1 cellular context compared by ENCODE assay signal in the genomic region with DNA sequence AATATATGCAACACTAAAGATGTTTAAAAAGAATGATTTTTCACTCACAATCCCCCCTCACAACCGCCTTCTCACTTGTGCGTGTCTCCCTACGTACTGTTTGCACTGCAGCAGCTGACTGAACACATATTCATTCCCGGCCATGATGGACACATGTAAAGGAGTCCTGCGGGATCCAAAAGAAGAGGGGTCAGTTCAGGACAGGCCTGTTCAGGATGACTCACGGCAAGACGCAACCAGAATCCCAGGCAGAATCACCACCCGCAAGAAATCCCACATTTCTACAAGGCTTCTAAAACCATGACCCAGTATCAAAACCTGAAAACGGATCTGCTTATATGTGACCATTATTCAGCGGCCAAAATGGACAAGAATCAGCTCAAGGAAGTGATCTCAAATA.
TF ChIP-seq lines count a peak whose summit lies in the region.

No MANE protein-coding gene starts in this region.

TF ChIP-seq in GM23338, 12 proteins besides CTCF, POLR2A, EP300 and RAD21 (continued from another document):
- TF ChIP-seq, protein P1, sequence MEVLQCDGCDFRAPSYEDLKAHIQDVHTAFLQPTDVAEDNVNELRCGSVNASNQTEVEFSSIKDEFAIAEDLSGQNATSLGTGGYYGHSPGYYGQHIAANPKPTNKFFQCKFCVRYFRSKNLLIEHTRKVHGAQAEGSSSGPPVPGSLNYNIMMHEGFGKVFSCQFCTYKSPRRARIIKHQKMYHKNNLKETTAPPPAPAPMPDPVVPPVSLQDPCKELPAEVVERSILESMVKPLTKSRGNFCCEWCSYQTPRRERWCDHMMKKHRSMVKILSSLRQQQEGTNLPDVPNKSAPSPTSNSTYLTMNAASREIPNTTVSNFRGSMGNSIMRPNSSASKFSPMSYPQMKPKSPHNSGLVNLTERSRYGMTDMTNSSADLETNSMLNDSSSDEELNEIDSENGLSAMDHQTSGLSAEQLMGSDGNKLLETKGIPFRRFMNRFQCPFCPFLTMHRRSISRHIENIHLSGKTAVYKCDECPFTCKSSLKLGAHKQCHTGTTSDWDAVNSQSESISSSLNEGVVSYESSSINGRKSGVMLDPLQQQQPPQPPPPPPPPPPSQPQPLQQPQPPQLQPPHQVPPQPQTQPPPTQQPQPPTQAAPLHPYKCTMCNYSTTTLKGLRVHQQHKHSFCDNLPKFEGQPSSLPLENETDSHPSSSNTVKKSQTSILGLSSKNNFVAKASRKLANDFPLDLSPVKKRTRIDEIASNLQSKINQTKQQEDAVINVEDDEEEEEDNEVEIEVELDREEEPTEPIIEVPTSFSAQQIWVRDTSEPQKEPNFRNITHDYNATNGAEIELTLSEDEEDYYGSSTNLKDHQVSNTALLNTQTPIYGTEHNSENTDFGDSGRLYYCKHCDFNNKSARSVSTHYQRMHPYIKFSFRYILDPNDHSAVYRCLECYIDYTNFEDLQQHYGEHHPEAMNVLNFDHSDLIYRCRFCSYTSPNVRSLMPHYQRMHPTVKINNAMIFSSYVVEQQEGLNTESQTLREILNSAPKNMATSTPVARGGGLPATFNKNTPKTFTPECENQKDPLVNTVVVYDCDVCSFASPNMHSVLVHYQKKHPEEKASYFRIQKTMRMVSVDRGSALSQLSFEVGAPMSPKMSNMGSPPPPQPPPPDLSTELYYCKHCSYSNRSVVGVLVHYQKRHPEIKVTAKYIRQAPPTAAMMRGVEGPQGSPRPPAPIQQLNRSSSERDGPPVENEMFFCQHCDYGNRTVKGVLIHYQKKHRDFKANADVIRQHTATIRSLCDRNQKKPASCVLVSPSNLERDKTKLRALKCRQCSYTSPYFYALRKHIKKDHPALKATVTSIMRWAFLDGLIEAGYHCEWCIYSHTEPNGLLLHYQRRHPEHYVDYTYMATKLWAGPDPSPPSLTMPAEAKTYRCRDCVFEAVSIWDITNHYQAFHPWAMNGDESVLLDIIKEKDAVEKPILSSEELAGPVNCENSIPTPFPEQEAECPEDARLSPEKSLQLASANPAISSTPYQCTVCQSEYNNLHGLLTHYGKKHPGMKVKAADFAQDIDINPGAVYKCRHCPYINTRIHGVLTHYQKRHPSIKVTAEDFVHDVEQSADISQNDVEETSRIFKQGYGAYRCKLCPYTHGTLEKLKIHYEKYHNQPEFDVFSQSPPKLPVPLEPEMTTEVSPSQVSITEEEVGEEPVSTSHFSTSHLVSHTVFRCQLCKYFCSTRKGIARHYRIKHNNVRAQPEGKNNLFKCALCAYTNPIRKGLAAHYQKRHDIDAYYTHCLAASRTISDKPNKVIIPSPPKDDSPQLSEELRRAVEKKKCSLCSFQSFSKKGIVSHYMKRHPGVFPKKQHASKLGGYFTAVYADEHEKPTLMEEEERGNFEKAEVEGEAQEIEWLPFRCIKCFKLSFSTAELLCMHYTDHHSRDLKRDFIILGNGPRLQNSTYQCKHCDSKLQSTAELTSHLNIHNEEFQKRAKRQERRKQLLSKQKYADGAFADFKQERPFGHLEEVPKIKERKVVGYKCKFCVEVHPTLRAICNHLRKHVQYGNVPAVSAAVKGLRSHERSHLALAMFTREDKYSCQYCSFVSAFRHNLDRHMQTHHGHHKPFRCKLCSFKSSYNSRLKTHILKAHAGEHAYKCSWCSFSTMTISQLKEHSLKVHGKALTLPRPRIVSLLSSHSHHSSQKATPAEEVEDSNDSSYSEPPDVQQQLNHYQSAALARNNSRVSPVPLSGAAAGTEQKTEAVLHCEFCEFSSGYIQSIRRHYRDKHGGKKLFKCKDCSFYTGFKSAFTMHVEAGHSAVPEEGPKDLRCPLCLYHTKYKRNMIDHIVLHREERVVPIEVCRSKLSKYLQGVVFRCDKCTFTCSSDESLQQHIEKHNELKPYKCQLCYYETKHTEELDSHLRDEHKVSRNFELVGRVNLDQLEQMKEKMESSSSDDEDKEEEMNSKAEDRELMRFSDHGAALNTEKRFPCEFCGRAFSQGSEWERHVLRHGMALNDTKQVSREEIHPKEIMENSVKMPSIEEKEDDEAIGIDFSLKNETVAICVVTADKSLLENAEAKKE (CRISPR knock-in tag; IDR thresholded peaks at IDR 0.05) = no peak
- TF ChIP-seq STAT1 (IDR thresholded peaks at IDR 0.05; ENCODE audit: unreplicated experiment) = no peak
- TF ChIP-seq, protein P2, sequence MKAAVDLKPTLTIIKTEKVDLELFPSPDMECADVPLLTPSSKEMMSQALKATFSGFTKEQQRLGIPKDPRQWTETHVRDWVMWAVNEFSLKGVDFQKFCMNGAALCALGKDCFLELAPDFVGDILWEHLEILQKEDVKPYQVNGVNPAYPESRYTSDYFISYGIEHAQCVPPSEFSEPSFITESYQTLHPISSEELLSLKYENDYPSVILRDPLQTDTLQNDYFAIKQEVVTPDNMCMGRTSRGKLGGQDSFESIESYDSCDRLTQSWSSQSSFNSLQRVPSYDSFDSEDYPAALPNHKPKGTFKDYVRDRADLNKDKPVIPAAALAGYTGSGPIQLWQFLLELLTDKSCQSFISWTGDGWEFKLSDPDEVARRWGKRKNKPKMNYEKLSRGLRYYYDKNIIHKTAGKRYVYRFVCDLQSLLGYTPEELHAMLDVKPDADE (IDR thresholded peaks at IDR 0.05) = no peak
- no peak for TF ChIP-seq POLR2AphosphoS5 (IDR thresholded peaks at IDR 0.05; ENCODE audit: low read depth)
- no peak for TF ChIP-seq ZNF114 (CRISPR knock-in tag; IDR thresholded peaks at IDR 0.05)
- no peak for TF ChIP-seq EZH2 (IDR thresholded peaks at IDR 0.05; ENCODE audit: low read depth, unreplicated experiment)
- no peak for TF ChIP-seq NANOG (IDR thresholded peaks at IDR 0.05; ENCODE audit: borderline replicate concordance)
- TF ChIP-seq, protein P3, sequence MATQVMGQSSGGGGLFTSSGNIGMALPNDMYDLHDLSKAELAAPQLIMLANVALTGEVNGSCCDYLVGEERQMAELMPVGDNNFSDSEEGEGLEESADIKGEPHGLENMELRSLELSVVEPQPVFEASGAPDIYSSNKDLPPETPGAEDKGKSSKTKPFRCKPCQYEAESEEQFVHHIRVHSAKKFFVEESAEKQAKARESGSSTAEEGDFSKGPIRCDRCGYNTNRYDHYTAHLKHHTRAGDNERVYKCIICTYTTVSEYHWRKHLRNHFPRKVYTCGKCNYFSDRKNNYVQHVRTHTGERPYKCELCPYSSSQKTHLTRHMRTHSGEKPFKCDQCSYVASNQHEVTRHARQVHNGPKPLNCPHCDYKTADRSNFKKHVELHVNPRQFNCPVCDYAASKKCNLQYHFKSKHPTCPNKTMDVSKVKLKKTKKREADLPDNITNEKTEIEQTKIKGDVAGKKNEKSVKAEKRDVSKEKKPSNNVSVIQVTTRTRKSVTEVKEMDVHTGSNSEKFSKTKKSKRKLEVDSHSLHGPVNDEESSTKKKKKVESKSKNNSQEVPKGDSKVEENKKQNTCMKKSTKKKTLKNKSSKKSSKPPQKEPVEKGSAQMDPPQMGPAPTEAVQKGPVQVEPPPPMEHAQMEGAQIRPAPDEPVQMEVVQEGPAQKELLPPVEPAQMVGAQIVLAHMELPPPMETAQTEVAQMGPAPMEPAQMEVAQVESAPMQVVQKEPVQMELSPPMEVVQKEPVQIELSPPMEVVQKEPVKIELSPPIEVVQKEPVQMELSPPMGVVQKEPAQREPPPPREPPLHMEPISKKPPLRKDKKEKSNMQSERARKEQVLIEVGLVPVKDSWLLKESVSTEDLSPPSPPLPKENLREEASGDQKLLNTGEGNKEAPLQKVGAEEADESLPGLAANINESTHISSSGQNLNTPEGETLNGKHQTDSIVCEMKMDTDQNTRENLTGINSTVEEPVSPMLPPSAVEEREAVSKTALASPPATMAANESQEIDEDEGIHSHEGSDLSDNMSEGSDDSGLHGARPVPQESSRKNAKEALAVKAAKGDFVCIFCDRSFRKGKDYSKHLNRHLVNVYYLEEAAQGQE (IDR thresholded peaks at IDR 0.05; ENCODE audit: unreplicated experiment) = no peak
- no peak for TF ChIP-seq EZH2phosphoT487 (IDR thresholded peaks at IDR 0.05; ENCODE audit: unreplicated experiment)
- no peak for TF ChIP-seq CREB1 (CRISPR knock-in tag; IDR thresholded peaks at IDR 0.05; ENCODE audit: low read depth)
